ENCODE assay signal across 14 cellular contexts in genomic region chr1:214107322-214108096, GRCh38.
DNase-seq lines count a peak whose midpoint lies in the region; ATAC-seq and TF ChIP-seq lines count a peak whose summit lies in the region.
"Had no signal": no experiment of that assay in that cellular context is flagged by ENCODE, and none has a peak within 500 bp of the region (broad histone marks: within the 10 kb centered on the region; RNA-seq: fewer than 3 reads in every experiment).

No MANE protein-coding gene starts in this region.

- peak; percentile 82 to 98 (median 95) for ATAC-seq in heart right ventricle
- ATAC-seq: activated CD8-positive, alpha-beta memory T cell treated with anti-CD3 and anti-CD28 coated beads, Interleukin-2, amount 10 ng/mL, durations not matched to agents 7 days and 5 days; T-helper 17 cell had no signal

- no peak for TF ChIP-seq CTCF in heart right ventricle (IDR thresholded peaks at IDR 0.05)

- H3K27ac ChIP-seq in heart right ventricle: peak overlapping the region; percentile 64 to 90 (median 86)
- no peak overlapping the region for H3K27ac ChIP-seq in rectal smooth muscle tissue (ENCODE audit: low read depth, low read length)
- H3K27ac ChIP-seq: skin epidermis had no signal

- 11 to 12% methylated on average over 25 of the region's 25 CpGs for WGBS in heart right ventricle, 2 donors

- H3K9me3 ChIP-seq in heart right ventricle: peaks cover 0 to 13% (median 0%) of the 10 kb centered on the region in 11 donors

- intact Hi-C loops in heart right ventricle (cut with DNase I): loop anchor here in 7 of 10 donors (1.0 to 10.0 kb wide), 7 partner anchors 53 to 123 kb away; partner anchors contain the start of gene PROX1 (in 5 of the 7)

- peak overlapping the region in 9 of 10 donors; percentile 14 to 44 (median 31) for H3K4me3 ChIP-seq in heart right ventricle
- H3K4me3 ChIP-seq in rectal smooth muscle tissue (ENCODE audit: low read length): peak overlapping the region; percentile 30
- H3K4me3 ChIP-seq: skin epidermis had no signal

- no peak overlapping the region for H3K9ac ChIP-seq in rectal smooth muscle tissue (ENCODE audit: low read length)

- DNase-seq in ELR (ENCODE audit: low read depth): peak; percentile 8
- DNase-seq in astrocyte of the hippocampus (ENCODE audit: low read depth, low spot score): peak; percentile 53
- peak; percentile 45 to 68 for DNase-seq in heart right ventricle
- DNase-seq in C1 segment of cervical spinal cord (lab: John Stamatoyannopoulos, UW): no peak
- DNase-seq in activated T-cell treated with anti-CD3 and anti-CD28 coated beads for 4 hours: no peak
- DNase-seq in LoVo (ENCODE audit: low spot score): no peak
- DNase-seq in NCI-H2029 (lab: John Stamatoyannopoulos, UW): no peak
- DNase-seq: activated CD8-positive, alpha-beta memory T cell treated with anti-CD3 and anti-CD28 coated beads, Interleukin-2, amount 10 ng/mL, durations not matched to agents 7 days and 5 days; CD4-positive, CD25-positive, alpha-beta regulatory T cell; NCI-H1417; NK-92 treated with Interleukin-12 subunit alpha and Interleukin-12 subunit beta, amount 100 ng/mL, for 24 hours; T-helper 17 cell had no signal

- H3K4me1 ChIP-seq in heart right ventricle (peaks cover 0 to 47% (median 13%) of the 10 kb centered on the region in 9 donors), rectal smooth muscle tissue (ENCODE audit: control insufficient read depth, insufficient read depth, low read length) (no peaks in the 10 kb centered on the region)

- H3K27me3 ChIP-seq in heart right ventricle: no peaks in the 10 kb centered on the region
- no peaks in the 10 kb centered on the region for H3K27me3 ChIP-seq in rectal smooth muscle tissue (ENCODE audit: control insufficient read depth, insufficient read depth, low read length)

- H3K36me3 ChIP-seq in heart right ventricle: no peaks in the 10 kb centered on the region
- no peaks in the 10 kb centered on the region for H3K36me3 ChIP-seq in rectal smooth muscle tissue (ENCODE audit: control insufficient read depth, insufficient read depth, low read length)

Comparison
In these comparisons a context has a peak if more than half of its experiments do, and no peak if none do; other contexts are left out.
1. DNase-seq: peak in ELR (single experiment), astrocyte of the hippocampus (single experiment) and heart right ventricle (2 of 2); none in C1 segment of cervical spinal cord (0 of 14), activated T-cell treated with anti-CD3 and anti-CD28 coated beads for 4 hours (single experiment), LoVo (single experiment) and NCI-H2029 (single experiment).